13 cellular contexts compared by ENCODE assay signal in genomic region chr1:87812881-87813577, GRCh38.
DNase-seq lines count a peak whose midpoint lies in the region; ATAC-seq and TF ChIP-seq lines count a peak whose summit lies in the region.
"Had no signal": no experiment of that assay in that cellular context is flagged by ENCODE, and none has a peak within 500 bp of the region (broad histone marks: within the 10 kb centered on the region; RNA-seq: fewer than 3 reads in every experiment).

No MANE protein-coding gene starts in this region.

- DNase-seq in SK-N-MC (ENCODE audit: low read depth, low spot score): peak; percentile 20
- DNase-seq in tibial artery: no peak
- no peak for DNase-seq in effector memory CD4-positive, alpha-beta T cell
- DNase-seq in nucleus accumbens (lab: John Stamatoyannopoulos, UW): no peak
- no peak for DNase-seq in thyroid gland
- DNase-seq: activated CD4-positive, alpha-beta T cell treated with anti-CD3 and anti-CD28 coated beads, Interleukin-2, amount 50 U/mL, for 48 hours; effector memory CD8-positive, alpha-beta T cell; NCI-H187 treated with DMSO at 0.1 percent for 48 hours had no signal

- no peak overlapping the region for H3K9ac ChIP-seq in SK-N-MC (ENCODE audit: insufficient read length)
- H3K9ac ChIP-seq: BLaER1 treated with 17β-estradiol and CSF1 and Interleukin-3, amounts not matched to agents 10 nM and 100 nM had no signal

- H3K36me3 ChIP-seq in SK-N-MC (ENCODE audit: insufficient read depth, low read length) (no peaks in the 10 kb centered on the region), tibial artery (no peaks in the 10 kb centered on the region), thyroid gland (no peaks in the 10 kb centered on the region)
- no peaks in the 10 kb centered on the region for H3K36me3 ChIP-seq in effector memory CD4-positive, alpha-beta T cell (ENCODE audit: control insufficient read depth, insufficient read depth, low read length)
- H3K36me3 ChIP-seq: BLaER1 treated with 17β-estradiol and CSF1 and Interleukin-3, amounts not matched to agents 10 nM and 100 nM had no signal

- ATAC-seq in GM18505 (IDR thresholded peaks at IDR 0.05; ENCODE audit: unreplicated experiment) (peak; percentile 87), GM21360 (IDR thresholded peaks at IDR 0.05; ENCODE audit: unreplicated experiment) (peak; percentile 81), HG03060 (IDR thresholded peaks at IDR 0.05; ENCODE audit: low read depth, unreplicated experiment) (peak; percentile 76)
- ATAC-seq: effector memory CD8-positive, alpha-beta T cell; sciatic nerve had no signal

- intact Hi-C loops in tibial artery (cut with DNase I; ENCODE audit: low total_unique reads) (no loop called here), thyroid gland (cut with DNase I) (no loop called here)

- TF ChIP-seq POLR2A in GM18505 (IDR thresholded peaks at IDR 0.05; ENCODE audit: borderline replicate concordance, extremely low read depth, insufficient read depth, insufficient read length): no peak
- no peak for TF ChIP-seq POLR2A in thyroid gland (IDR thresholded peaks at IDR 0.05)

- H3K9me3 ChIP-seq in SK-N-MC (ENCODE audit: low read depth, low read length) (no peaks in the 10 kb centered on the region), tibial artery (no peaks in the 10 kb centered on the region), thyroid gland (no peaks in the 10 kb centered on the region)
- no peaks in the 10 kb centered on the region for H3K9me3 ChIP-seq in effector memory CD4-positive, alpha-beta T cell (ENCODE audit: control insufficient read depth, low read length)
- H3K9me3 ChIP-seq: BLaER1 treated with 17β-estradiol and CSF1 and Interleukin-3, amounts not matched to agents 10 nM and 100 nM had no signal

- TF ChIP-seq CTCF in tibial artery (IDR thresholded peaks at IDR 0.05) (no peak), thyroid gland (IDR thresholded peaks at IDR 0.05) (no peak)

- H3K4me3 ChIP-seq in SK-N-MC: no peak overlapping the region
- no peak overlapping the region for H3K4me3 ChIP-seq in tibial artery
- no peak overlapping the region for H3K4me3 ChIP-seq in effector memory CD4-positive, alpha-beta T cell (ENCODE audit: insufficient read depth, low read depth, low read length, poor library complexity, severe bottlenecking)
- no peak overlapping the region for H3K4me3 ChIP-seq in thyroid gland (replicated peaks in 1 of 3)
- H3K4me3 ChIP-seq: BLaER1 treated with 17β-estradiol and CSF1 and Interleukin-3, amounts not matched to agents 10 nM and 100 nM had no signal

- H3K27ac ChIP-seq in SK-N-MC (peak overlapping the region; percentile 63; the same call in 1 of the 2 replicates), tibial artery (no peak overlapping the region), thyroid gland (no peak overlapping the region)
- H3K27ac ChIP-seq in effector memory CD4-positive, alpha-beta T cell (ENCODE audit: insufficient read depth, low read length, poor library complexity, severe bottlenecking): no peak overlapping the region
- H3K27ac ChIP-seq: BLaER1 treated with 17β-estradiol and CSF1 and Interleukin-3, amounts not matched to agents 10 nM and 100 nM had no signal

- WGBS in thyroid gland, 2 donors: 88 to 90% methylated on average over 6 of the region's 6 CpGs

- H3K27me3 ChIP-seq in tibial artery (no peaks in the 10 kb centered on the region), thyroid gland (no peaks in the 10 kb centered on the region)
- H3K27me3 ChIP-seq in effector memory CD4-positive, alpha-beta T cell (replicated peaks; ENCODE audit: control insufficient read depth, insufficient read depth, low read length, poor library complexity, severe bottlenecking): peaks cover 2% of the 10 kb centered on the region
- H3K27me3 ChIP-seq: BLaER1 treated with 17β-estradiol and CSF1 and Interleukin-3, amounts not matched to agents 10 nM and 100 nM had no signal

- peaks cover 0 to 38% (median 2%) of the 10 kb centered on the region in 4 donors for H3K4me1 ChIP-seq in tibial artery
- H3K4me1 ChIP-seq in effector memory CD4-positive, alpha-beta T cell (ENCODE audit: control insufficient read depth, insufficient read depth, low read length, poor library complexity, severe bottlenecking): no peaks in the 10 kb centered on the region
- peaks cover 0 to 4% of the 10 kb centered on the region in 2 donors for H3K4me1 ChIP-seq in thyroid gland
